11 cellular contexts compared by ENCODE assay signal in the genomic region with DNA sequence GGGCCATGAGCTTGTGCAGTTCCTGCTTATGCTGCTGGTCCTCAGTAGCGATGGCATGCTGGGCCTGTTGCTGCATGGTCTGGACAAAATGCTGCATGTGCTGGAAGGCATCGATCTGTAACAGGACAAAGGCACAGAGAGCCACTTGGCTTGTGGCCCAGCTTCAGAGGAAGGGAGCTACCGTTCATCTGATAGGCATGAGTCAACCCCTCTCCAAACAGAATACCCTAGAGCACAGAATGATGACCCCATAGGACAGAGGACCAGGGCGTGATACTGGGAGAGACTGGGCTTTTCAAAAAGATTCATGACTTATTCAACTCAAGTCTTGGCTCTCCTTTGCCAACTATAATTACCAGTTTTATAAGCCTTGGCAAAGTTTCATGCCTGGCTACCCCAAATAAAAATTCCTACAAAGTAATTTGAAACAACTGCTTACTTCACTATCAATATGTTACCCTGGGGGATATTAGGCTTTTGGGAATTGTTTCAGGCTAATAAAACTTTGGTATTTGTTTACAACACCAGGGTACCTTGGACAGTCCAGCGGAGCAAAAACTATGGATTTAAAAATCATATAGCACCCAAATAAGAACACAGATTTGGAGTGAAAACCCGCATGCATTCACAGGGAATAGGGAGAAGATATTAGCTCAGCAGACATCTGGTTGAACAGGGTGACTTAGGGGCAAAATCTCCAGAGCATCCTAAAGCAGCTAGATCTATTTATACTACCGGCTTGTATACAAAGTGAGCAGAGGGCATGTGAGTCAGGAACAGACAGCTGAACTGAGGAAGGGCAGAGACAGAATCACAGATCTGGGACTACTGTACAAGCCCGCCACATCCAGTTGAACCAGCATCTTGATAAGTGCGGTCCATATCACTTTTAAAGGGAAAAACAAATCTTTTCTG. TPM values are rescaled to one million over a fixed set of nuclear protein-coding genes. Genes with fewer than 3 reads are reported as not detected.
A peak's percentile ranks its signal among the peaks of the same experiment; 100 is the strongest.
DNase-seq lines count a peak whose midpoint lies in the region; TF ChIP-seq lines count a peak whose summit lies in the region.
"Had no signal": no experiment of that assay in that cellular context is flagged by ENCODE, and none has a peak within 500 bp of the region (broad histone marks: within the 10 kb centered on the region; RNA-seq: fewer than 3 reads in every experiment).

No MANE protein-coding gene starts in this region.

- peaks cover 0 to 4% (median 0%) of the 10 kb centered on the region in 4 donors for H3K4me1 ChIP-seq in tibial artery
- H3K4me1 ChIP-seq: uterus had no signal

- H3K27ac ChIP-seq in tibial artery, result peak overlapping the region in 1 of 2 donors; percentile 17
- H3K27ac ChIP-seq: uterus had no signal

- peak; percentile 5 to 44 for DNase-seq in SHP77 (lab: John Stamatoyannopoulos, UW)
- DNase-seq in SHP77 treated with DMSO at 0.1 percent for 48 hours (lab: John Stamatoyannopoulos, UW), result no peak
- DNase-seq in T1000 (lab: John Stamatoyannopoulos, UW), result peak; percentile 64
- peak; percentile 13 for DNase-seq in fibroblast of the aortic adventitia (ENCODE audit: low read depth)
- peak; percentile 45 to 73 for DNase-seq in tibial artery
- DNase-seq in NAMALWA (ENCODE audit: low spot score), result no peak
- no peak for DNase-seq in activated naive CD4-positive, alpha-beta T cell treated with Interleukin-2 at 50 U/mL for 16 hours
- DNase-seq in superior temporal gyrus (ENCODE audit: extremely low spot score), result no peak
- DNase-seq: stimulated activated CD4-positive, alpha-beta T cell treated with anti-CD3 and anti-CD28 coated beads, Interleukin-4, amount 100 ng/mL, for 24 hours; uterus had no signal

- H3K9me3 ChIP-seq in tibial artery, result no peaks in the 10 kb centered on the region
- H3K9me3 ChIP-seq: gastrocnemius medialis, uterus had no signal

- no peaks in the 10 kb centered on the region for H3K27me3 ChIP-seq in tibial artery
- H3K27me3 ChIP-seq: gastrocnemius medialis, uterus had no signal

- no peak overlapping the region for H3K4me3 ChIP-seq in fibroblast of the aortic adventitia (ENCODE audit: low read depth, low read length)
- H3K4me3 ChIP-seq in tibial artery, result no peak overlapping the region
- H3K4me3 ChIP-seq: gastrocnemius medialis, uterus had no signal

- no peak for TF ChIP-seq CTCF in fibroblast of the aortic adventitia (IDR thresholded peaks at IDR 0.05; ENCODE audit: insufficient read depth, low read length)
- TF ChIP-seq CTCF in tibial artery (IDR thresholded peaks at IDR 0.05), result no peak

- H3K36me3 ChIP-seq in tibial artery, result peaks cover 57 to 89% (median 77%) of the 10 kb centered on the region in 3 donors
- H3K36me3 ChIP-seq: uterus had no signal

- intact Hi-C loops in tibial artery (cut with DNase I; ENCODE audit: low total_unique reads), result no loop called here

RNA-seq across cellular contexts. Expression of a gene that starts 34.9 kb away (rescaled TPM):
- total RNA-seq in fibroblast of the aortic adventitia (ENCODE audit: low replicate concordance), result 63.6 and 64.6 TPM in 2 replicates

RNA-seq across cellular contexts. Expression of a gene that starts 54.5 kb away (rescaled TPM):
- under 0.01 and 0.65 TPM in 2 replicates for total RNA-seq in fibroblast of the aortic adventitia (ENCODE audit: low replicate concordance)

Comparison
In these comparisons a context has a peak if more than half of its experiments do, and no peak if none do; other contexts are left out.
1. DNase-seq: peak in SHP77 (2 of 2), T1000 (single experiment), fibroblast of the aortic adventitia (single experiment) and tibial artery (2 of 2); none in SHP77 treated with DMSO at 0.1 percent for 48 hours (single experiment), NAMALWA (single experiment), activated naive CD4-positive, alpha-beta T cell treated with Interleukin-2 at 50 U/mL for 16 hours (single experiment) and superior temporal gyrus (single experiment).